8 cellular contexts compared by ENCODE assay signal in the genomic region with DNA sequence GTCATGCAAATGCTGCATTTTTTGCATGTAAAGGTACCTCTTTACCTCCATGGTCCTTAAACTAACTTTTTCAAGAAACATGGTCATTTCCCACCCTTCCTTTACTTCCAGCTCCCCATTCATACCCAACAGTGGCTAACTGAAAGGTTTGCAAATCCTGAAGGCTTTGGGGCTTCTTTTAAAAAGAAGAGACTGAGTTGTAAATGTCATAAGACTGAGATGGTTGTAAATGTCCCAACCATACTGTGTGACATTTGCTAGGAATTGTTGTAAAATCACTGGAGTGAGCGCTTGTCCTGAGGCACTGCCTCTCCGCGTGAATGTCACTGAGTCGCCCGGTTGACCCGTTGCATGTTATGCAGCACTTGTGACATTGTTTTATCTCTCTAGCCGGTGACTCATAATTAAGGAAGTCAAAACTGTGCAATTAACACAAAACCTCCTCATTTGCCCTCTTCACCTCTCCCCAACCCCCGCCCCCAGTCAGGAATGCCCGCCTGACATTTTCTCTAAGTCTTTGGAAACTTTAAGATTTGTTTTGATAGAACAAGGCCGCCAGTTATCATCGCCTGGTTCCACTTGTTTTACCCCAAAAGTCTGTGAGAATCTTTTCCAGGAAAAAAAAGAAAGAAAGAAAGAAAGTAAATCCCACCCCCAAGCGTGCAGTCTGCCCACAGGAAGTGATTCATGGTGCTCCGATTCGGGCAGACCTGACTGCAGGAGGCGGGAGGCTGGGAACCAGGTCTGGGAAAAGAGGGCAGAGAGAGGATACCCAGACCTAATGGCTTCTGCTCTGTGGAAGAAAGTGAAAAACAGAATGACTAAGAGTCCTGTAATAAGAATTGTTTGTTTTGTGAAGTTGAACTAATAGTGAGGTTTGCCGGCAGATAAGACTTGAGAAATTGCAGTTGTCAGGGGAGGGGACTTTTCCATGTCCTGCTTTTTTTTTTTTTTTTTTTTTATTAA.
DNase-seq lines count a peak whose midpoint lies in the region; ATAC-seq and TF ChIP-seq lines count a peak whose summit lies in the region.

No MANE protein-coding gene starts in this region.

- H3K9me3 ChIP-seq in breast epithelium, result no peaks in the 10 kb centered on the region

- H3K9me3 Mint-ChIP-seq in stimulated activated effector memory CD8-positive, alpha-beta T cell treated with anti-CD3 and anti-CD28 coated beads, Interleukin-12 subunit alpha, Interleukin-12 subunit beta, amount 100 ng/mL, for 72 hours, result no peaks in the 10 kb centered on the region

- H3K36me3 ChIP-seq in breast epithelium, result no peaks in the 10 kb centered on the region

- H3K27ac Mint-ChIP-seq in stimulated activated effector memory CD8-positive, alpha-beta T cell treated with anti-CD3 and anti-CD28 coated beads, Interleukin-12 subunit alpha, Interleukin-12 subunit beta, amount 100 ng/mL, for 72 hours, result peak overlapping the region; percentile 92

- ATAC-seq in stimulated activated effector memory CD8-positive, alpha-beta T cell treated with anti-CD3 and anti-CD28 coated beads, Interleukin-12 subunit alpha, Interleukin-12 subunit beta, amount 100 ng/mL, for 72 hours, result peak; percentile 82
- ATAC-seq in HG02798 (IDR thresholded peaks at IDR 0.05; ENCODE audit: poor library complexity, unreplicated experiment), result no peak
- ATAC-seq in GM19035 (IDR thresholded peaks at IDR 0.05; ENCODE audit: unreplicated experiment), result no peak

- H3K27me3 ChIP-seq in breast epithelium, result no peaks in the 10 kb centered on the region

- peak overlapping the region; percentile 62 for H3K4me3 Mint-ChIP-seq in stimulated activated effector memory CD8-positive, alpha-beta T cell treated with anti-CD3 and anti-CD28 coated beads, Interleukin-12 subunit alpha, Interleukin-12 subunit beta, amount 100 ng/mL, for 72 hours

- intact Hi-C loops in breast epithelium (cut with DNase I; ENCODE audit: low total_unique reads), result no loop called here

- peak overlapping the region in 2 of 3 donors; percentile 3 to 16 for H3K4me3 ChIP-seq in breast epithelium

- peak; percentile 26 for DNase-seq in activated gamma-delta T cell treated with anti-CD3 and anti-CD28 coated beads, Interleukin-2, amount 50 U/mL, for 16 hours (ENCODE audit: low read depth)
- DNase-seq in activated gamma-delta T cell (lab: John Stamatoyannopoulos, UW) (no peak), SW 1271 (lab: John Stamatoyannopoulos, UW) (peak; percentile 98 to 100), breast epithelium (ENCODE audit: low spot score in 2 of 2) (no peak), left kidney (ENCODE audit: low read depth, low spot score) (peak; percentile 82)
- peak in 1 of 2 donors; percentile 60 for DNase-seq in stimulated activated effector memory CD8-positive, alpha-beta T cell treated with anti-CD3 and anti-CD28 coated beads, Interleukin-12 subunit alpha, Interleukin-12 subunit beta, amount 100 ng/mL, for 72 hours (ENCODE audit: low spot score in 2 of 2)

- H3K27ac ChIP-seq in breast epithelium, result peak overlapping the region; percentile 86 to 92

- peaks cover 25 to 31% of the 10 kb centered on the region in 2 donors for H3K4me1 ChIP-seq in breast epithelium

- peaks cover 22% of the 10 kb centered on the region for H3K36me3 Mint-ChIP-seq in stimulated activated effector memory CD8-positive, alpha-beta T cell treated with anti-CD3 and anti-CD28 coated beads, Interleukin-12 subunit alpha, Interleukin-12 subunit beta, amount 100 ng/mL, for 72 hours

- TF ChIP-seq CTCF in breast epithelium (IDR thresholded peaks at IDR 0.05), result no peak

- H3K4me1 Mint-ChIP-seq in stimulated activated effector memory CD8-positive, alpha-beta T cell treated with anti-CD3 and anti-CD28 coated beads, Interleukin-12 subunit alpha, Interleukin-12 subunit beta, amount 100 ng/mL, for 72 hours, result peaks cover 75% of the 10 kb centered on the region

- no peak for TF ChIP-seq POLR2A in breast epithelium (IDR thresholded peaks at IDR 0.05)

Comparison
In these comparisons a context has a peak if more than half of its experiments do, and no peak if none do; other contexts are left out.
1. DNase-seq: peak in activated gamma-delta T cell treated with anti-CD3 and anti-CD28 coated beads, Interleukin-2, amount 50 U/mL, for 16 hours (single experiment), SW 1271 (2 of 2) and left kidney (single experiment); none in activated gamma-delta T cell (single experiment) and breast epithelium (0 of 2).